In genomic region chr4:2263701-2264321, GRCh38 we compare ENCODE assay signal across 12 cellular contexts. TPM values are rescaled to one million over a fixed set of nuclear protein-coding genes. Genes with fewer than 3 reads are reported as not detected.
DNase-seq lines count a peak whose midpoint lies in the region; ATAC-seq and TF ChIP-seq lines count a peak whose summit lies in the region.
"Had no signal": no experiment of that assay in that cellular context is flagged by ENCODE, and none has a peak within 500 bp of the region (broad histone marks: within the 10 kb centered on the region; RNA-seq: fewer than 3 reads in every experiment).

No MANE protein-coding gene starts in this region.

- no peak for ATAC-seq in GM18517 (IDR thresholded peaks at IDR 0.05; ENCODE audit: unreplicated experiment)

- POLR2A ChIA-PET in RWPE1 (lab: Yijun Ruan, JAX; ENCODE audit: low non-redundant PET): no interaction called here

- DNase-seq in activated naive CD4-positive, alpha-beta T cell treated with Interleukin-2 at 50 U/mL for 16 hours: no peak
- DNase-seq in RWPE1 (ENCODE audit: low spot score) (no peak), immature natural killer cell (no peak), type B pancreatic cell (ENCODE audit: extremely low spot score, unreplicated experiment) (no peak), MV-4-11 (lab: John Stamatoyannopoulos, UW) (no peak), EL (no peak)
- DNase-seq: foreskin melanocyte; SHP77 treated with DMSO at 0.1 percent for 48 hours; stimulated activated CD4-positive, alpha-beta T cell treated with anti-CD3 and anti-CD28 coated beads, Interleukin-1b, Interleukin-23, amount 100 ng/mL, for 48 hours had no signal

- TF ChIP-seq CTCF in RWPE1 (conservative IDR thresholded peaks at IDR 0.05; ENCODE audit: low read depth) (no peak), type B pancreatic cell (conservative IDR thresholded peaks at IDR 0.05) (no peak)

- no peaks in the 10 kb centered on the region for H3K27me3 Mint-ChIP-seq in activated naive CD4-positive, alpha-beta T cell treated with anti-CD3 and anti-CD28 coated beads, Interleukin-2, amount 50 U/mL, for 24 hours
- H3K27me3 Mint-ChIP-seq in immature natural killer cell (ENCODE audit: low read depth in 3 of 3) (peaks cover 2 to 3% (median 3%) of the 10 kb centered on the region in 3 donors), type B pancreatic cell (no peaks in the 10 kb centered on the region)

- H3K4me1 Mint-ChIP-seq in activated naive CD4-positive, alpha-beta T cell treated with anti-CD3 and anti-CD28 coated beads, Interleukin-2, amount 50 U/mL, for 24 hours: peaks cover 4% of the 10 kb centered on the region
- H3K4me1 Mint-ChIP-seq in immature natural killer cell (peaks cover 0 to 9% of the 10 kb centered on the region in 2 donors), type B pancreatic cell (ENCODE audit: unreplicated experiment) (no peaks in the 10 kb centered on the region)

- H3K9me3 Mint-ChIP-seq in activated naive CD4-positive, alpha-beta T cell treated with anti-CD3 and anti-CD28 coated beads, Interleukin-2, amount 50 U/mL, for 24 hours: no peaks in the 10 kb centered on the region
- H3K9me3 Mint-ChIP-seq in immature natural killer cell (no peaks in the 10 kb centered on the region), type B pancreatic cell (no peaks in the 10 kb centered on the region)

- no peaks in the 10 kb centered on the region for H3K36me3 Mint-ChIP-seq in activated naive CD4-positive, alpha-beta T cell treated with anti-CD3 and anti-CD28 coated beads, Interleukin-2, amount 50 U/mL, for 24 hours
- no peaks in the 10 kb centered on the region for H3K36me3 Mint-ChIP-seq in immature natural killer cell
- no peaks in the 10 kb centered on the region for H3K36me3 Mint-ChIP-seq in type B pancreatic cell

- peak overlapping the region; percentile 61 for H3K4me3 Mint-ChIP-seq in activated naive CD4-positive, alpha-beta T cell treated with anti-CD3 and anti-CD28 coated beads, Interleukin-2, amount 50 U/mL, for 24 hours
- H3K4me3 Mint-ChIP-seq in immature natural killer cell: peak overlapping the region in 4 of 5 donors; percentile 44 to 84 (median 78)
- H3K4me3 Mint-ChIP-seq in type B pancreatic cell: peak overlapping the region; percentile 83

- CTCF ChIA-PET in RWPE1 (lab: Yijun Ruan, JAX): no interaction called here

- no peak overlapping the region for H3K27ac Mint-ChIP-seq in activated naive CD4-positive, alpha-beta T cell treated with anti-CD3 and anti-CD28 coated beads, Interleukin-2, amount 50 U/mL, for 24 hours
- H3K27ac Mint-ChIP-seq in immature natural killer cell (peak overlapping the region; percentile 68 to 91 (median 72)), type B pancreatic cell (no peak overlapping the region)

- H3K27ac ChIP-seq in RWPE1: peak overlapping the region; percentile 91
- H3K27ac ChIP-seq: suprapubic skin had no signal

RNA-seq across cellular contexts. Expression of gene MXD4, which starts 1.9 kb away (rescaled TPM):
- 10 to 100 TPM; 55.0 to 56.1 (median 55.0) TPM for polyA plus RNA-seq in immature natural killer cell
- 59.8 and 79.9 TPM in 2 replicates for total RNA-seq in type B pancreatic cell (ENCODE audit: low replicate concordance)

RNA-seq across cellular contexts. Expression of gene HAUS3, which starts 21.9 kb away (rescaled TPM):
- polyA plus RNA-seq in immature natural killer cell: 10 to 100 TPM; 12.8 to 21.7 (median 16.5) TPM
- total RNA-seq in type B pancreatic cell (ENCODE audit: low replicate concordance): 12.3 and 19.7 TPM in 2 replicates

RNA-seq across cellular contexts. Expression of gene POLN, which starts 21.9 kb away (rescaled TPM):
- polyA plus RNA-seq in immature natural killer cell: 1 to 10 TPM in 1 of 3 donors, under 1 TPM in 1, not detected in 1; 0.41 to 1.6 TPM
- 4.1 and 4.3 TPM in 2 replicates for total RNA-seq in type B pancreatic cell (ENCODE audit: low replicate concordance)

Comparison
In these comparisons a context has a peak if more than half of its experiments do, and no peak if none do; other contexts are left out.
1. H3K27ac Mint-ChIP-seq: peak in immature natural killer cell (6 of 6); none in activated naive CD4-positive, alpha-beta T cell treated with anti-CD3 and anti-CD28 coated beads, Interleukin-2, amount 50 U/mL, for 24 hours (single experiment) and type B pancreatic cell (single experiment).
2. Peak in every context shown above with its lines, with median percentiles within 50 percentile points of each other: H3K4me3 Mint-ChIP-seq.